ENCODE assay signal across 8 cellular contexts in genomic region chr6:142856857-142857608, GRCh38.
DNase-seq lines count a peak whose midpoint lies in the region; ATAC-seq, FAIRE-seq and TF ChIP-seq lines count a peak whose summit lies in the region.

No MANE protein-coding gene starts in this region.

- H3K27ac Mint-ChIP-seq in GM23338 (peak overlapping the region; percentile 37; the same call in 1 of the 2 replicates), mesothelial cell of epicardium (peak overlapping the region; percentile 48)

- H3K36me3 ChIP-seq in GM23338 (ENCODE audit: insufficient read depth), result no peaks in the 10 kb centered on the region
- H3K36me3 ChIP-seq in mammary epithelial cell (ENCODE audit: insufficient read depth, low read length), result peaks cover 2% of the 10 kb centered on the region

- no peaks in the 10 kb centered on the region for H4K20me1 ChIP-seq in GM23338 (replicated peaks; ENCODE audit: insufficient read depth)
- H4K20me1 ChIP-seq in mammary epithelial cell (ENCODE audit: insufficient read depth, low read length), result no peaks in the 10 kb centered on the region

- in situ Hi-C loops in mammary epithelial cell (cut with MboI; ENCODE audit: low sequenced_read_pairs in 2 of 2), result no loop called here

- no peak overlapping the region for H3K4me3 Mint-ChIP-seq in GM23338
- H3K4me3 Mint-ChIP-seq in mesothelial cell of epicardium, result no peak overlapping the region

- H3K4me1 Mint-ChIP-seq in GM23338 (peaks cover 55% of the 10 kb centered on the region), mesothelial cell of epicardium (peaks cover 21% of the 10 kb centered on the region)

- 0 out of 2 replicates have a peak overlapping the region, but pooled peaks have one; percentile 12 for H3K27ac ChIP-seq in GM23338 (ENCODE audit: low read depth)
- H3K27ac ChIP-seq in mammary epithelial cell (ENCODE audit: insufficient read depth, low read depth, low read length), result no peak overlapping the region

- H3K27me3 ChIP-seq in GM23338 (ENCODE audit: insufficient read depth) (no peaks in the 10 kb centered on the region), mammary epithelial cell (ENCODE audit: insufficient read depth, low read length) (no peaks in the 10 kb centered on the region)

- BruUV-seq in mammary epithelial cell (replicated peaks; lab: Mats Ljungman, UMichigan), result no TSS peak

- no peak overlapping the region for H3K9ac ChIP-seq in mammary epithelial cell (ENCODE audit: insufficient read depth, low read length)

- intact Hi-C loops in mammary epithelial cell (cut with micrococcal nuclease), result no loop called here

- H3K4me1 ChIP-seq in GM23338 (ENCODE audit: insufficient read depth), result peaks cover 46% of the 10 kb centered on the region
- peaks cover 13% of the 10 kb centered on the region for H3K4me1 ChIP-seq in mammary epithelial cell (ENCODE audit: insufficient read depth, low read length)

- peaks cover 5% of the 10 kb centered on the region for H3K9me2 ChIP-seq in GM23338 (ENCODE audit: insufficient read depth)

- no peaks in the 10 kb centered on the region for H3F3A ChIP-seq in GM23338 (replicated peaks; ENCODE audit: low read depth)

- peaks cover 7% of the 10 kb centered on the region; the same call in 1 of the 3 replicates for H3K9me3 Mint-ChIP-seq in GM23338
- no peaks in the 10 kb centered on the region for H3K9me3 Mint-ChIP-seq in mesothelial cell of epicardium

- no peak overlapping the region for H3K4me3 ChIP-seq in GM23338
- no peak overlapping the region for H3K4me3 ChIP-seq in mammary epithelial cell (replicated peaks in 1 of 3; ENCODE audit: insufficient read depth in 1 of 3, low read depth in 2 of 3, low read length in 3 of 3)

- FAIRE-seq in H54 (lab: Jason Lieb, UNC), result no peak
- FAIRE-seq in D721Med (lab: Jason Lieb, UNC), result no peak

- dilution Hi-C loops in mammary epithelial cell (cut with HindIII; ENCODE audit: low sequenced_read_pairs), result no loop called here

- DNase-seq in GM23338 (ENCODE audit: low spot score), result no peak
- peak; percentile 28 for DNase-seq in NCI-H69 (lab: John Stamatoyannopoulos, UW)
- no peak for DNase-seq in mesothelial cell of epicardium (ENCODE audit: low spot score in 2 of 2, unreplicated experiment in 2 of 2)
- DNase-seq in mammary epithelial cell, result no peak
- no peak for DNase-seq in H54 (ENCODE audit: insufficient read length, low spot score)
- DNase-seq in D721Med (ENCODE audit: insufficient read length, low spot score), result no peak
- no peak for DNase-seq in NOMO-1 treated with DMSO at 0.1 percent for 48 hours (lab: John Stamatoyannopoulos, UW; ENCODE audit: unreplicated experiment)

- H3K36me3 Mint-ChIP-seq in GM23338 (ENCODE audit: low read depth) (peaks cover 15% of the 10 kb centered on the region; the same call in 2 of the 3 replicates), mesothelial cell of epicardium (no peaks in the 10 kb centered on the region)

- H3K27me3 Mint-ChIP-seq in GM23338 (ENCODE audit: insufficient read depth, low read depth, poor library complexity) (no peaks in the 10 kb centered on the region), mesothelial cell of epicardium (ENCODE audit: low read depth) (no peaks in the 10 kb centered on the region)

- H3K4me2 ChIP-seq in GM23338 (no peak overlapping the region), mammary epithelial cell (ENCODE audit: insufficient read depth, low read depth, low read length) (no peak overlapping the region)

- no peaks in the 10 kb centered on the region for H3K9me3 ChIP-seq in mammary epithelial cell (replicated peaks; ENCODE audit: insufficient read depth, low read length)

- CTCF ChIA-PET in mammary epithelial cell (lab: Charles Lee; ENCODE audit: low non-redundant PET), result no interaction called here

- H3K79me2 ChIP-seq in GM23338 (replicated peaks; ENCODE audit: insufficient read depth), result no peaks in the 10 kb centered on the region
- peaks cover 57% of the 10 kb centered on the region for H3K79me2 ChIP-seq in mammary epithelial cell (ENCODE audit: insufficient read depth, low read length)

- 94% methylated on average over 12 of the region's 12 CpGs for WGBS in mammary epithelial cell (ENCODE audit: low coverage, missing lambda C conversion rate)

- no peak for TF ChIP-seq POLR2A in H54 (IDR thresholded peaks at IDR 0.05; ENCODE audit: low read depth, low read length)

- no peak for TF ChIP-seq CTCF in GM23338 (conservative IDR thresholded peaks at IDR 0.05; ENCODE audit: low read depth in 2 of 2)
- no peak for TF ChIP-seq CTCF in mesothelial cell of epicardium (IDR thresholded peaks at IDR 0.05; ENCODE audit: unreplicated experiment)
- no peak for TF ChIP-seq CTCF in mammary epithelial cell (conservative IDR thresholded peaks at IDR 0.05 in 1 of 2, IDR thresholded peaks at IDR 0.05 in 1 of 2; ENCODE audit: extremely low read depth in 1 of 2, insufficient read depth in 1 of 2, low read depth in 1 of 2, low read length in 2 of 2)
- no peak for TF ChIP-seq CTCF in D721Med (IDR thresholded peaks at IDR 0.05; ENCODE audit: insufficient read depth, missing control alignments)

- ATAC-seq in GM18499 (IDR thresholded peaks at IDR 0.05; ENCODE audit: insufficient read depth, unreplicated experiment), result peak; percentile 37
- ATAC-seq in GM23338, result no peak

- H2AFZ ChIP-seq in GM23338, result no peak overlapping the region
- no peak overlapping the region for H2AFZ ChIP-seq in mammary epithelial cell (ENCODE audit: low read depth, low read length)

TF ChIP-seq in GM23338, 12 proteins besides CTCF, POLR2A, EP300 and RAD21 (continues in another document):
- TF ChIP-seq JUNB (IDR thresholded peaks at IDR 0.05; ENCODE audit: unreplicated experiment), result no peak
- no peak for TF ChIP-seq ETS1 (IDR thresholded peaks at IDR 0.05)
- TF ChIP-seq ZNF114 (CRISPR knock-in tag; IDR thresholded peaks at IDR 0.05), result no peak
- TF ChIP-seq REST (IDR thresholded peaks at IDR 0.05; ENCODE audit: unreplicated experiment), result no peak
- TF ChIP-seq CREB1 (CRISPR knock-in tag; IDR thresholded peaks at IDR 0.05; ENCODE audit: low read depth), result no peak
- TF ChIP-seq EZH2 (IDR thresholded peaks at IDR 0.05; ENCODE audit: low read depth, unreplicated experiment), result no peak
- TF ChIP-seq ZNF331 (CRISPR knock-in tag; IDR thresholded peaks at IDR 0.05; ENCODE audit: low read depth), result no peak
- no peak for TF ChIP-seq EZH2phosphoT487 (IDR thresholded peaks at IDR 0.05; ENCODE audit: unreplicated experiment)
- no peak for TF ChIP-seq POLR2AphosphoS5 (IDR thresholded peaks at IDR 0.05; ENCODE audit: low read depth)
